Comparison of ENCODE assay signal across 17 cellular contexts in genomic region chr10:34249634-34250033, GRCh38.
A peak's percentile ranks its signal among the peaks of the same experiment; 100 is the strongest.
DNase-seq lines count a peak whose midpoint lies in the region; ATAC-seq, FAIRE-seq and TF ChIP-seq lines count a peak whose summit lies in the region.
"Had no signal": no experiment of that assay in that cellular context is flagged by ENCODE, and none has a peak within 500 bp of the region (broad histone marks: within the 10 kb centered on the region; RNA-seq: fewer than 3 reads in every experiment).

No MANE protein-coding gene starts in this region.

- no peak overlapping the region for H3K4me3 ChIP-seq in A673 (ENCODE audit: low read depth, low read length, poor library complexity, severe bottlenecking)
- no peak overlapping the region for H3K4me3 ChIP-seq in GM12865 (ENCODE audit: low read depth, low read length)
- H3K4me3 ChIP-seq in bronchial epithelial cell (ENCODE audit: low read depth, low read length) = no peak overlapping the region
- H3K4me3 ChIP-seq: sigmoid colon had no signal

- no peak for FAIRE-seq in bronchial epithelial cell (lab: Jason Lieb, UNC)
- FAIRE-seq: frontal cortex, RCC 7860 had no signal

- H3K27me3 ChIP-seq in A673 (replicated peaks; ENCODE audit: insufficient read depth, low read depth, low read length, poor library complexity) (no peaks in the 10 kb centered on the region), bronchial epithelial cell (ENCODE audit: control insufficient read depth, insufficient read depth, low read length) (no peaks in the 10 kb centered on the region)
- H3K27me3 ChIP-seq: sigmoid colon had no signal

- peaks cover under 1% of the 10 kb centered on the region for H3K4me1 ChIP-seq in A673 (ENCODE audit: insufficient read depth, low read length, poor library complexity, severe bottlenecking)

- TF ChIP-seq CTCF in A673 (conservative IDR thresholded peaks at IDR 0.05; ENCODE audit: low read depth, low read length) (peak; percentile 23; the same call in 1 of the 2 replicates), GM12865 (IDR thresholded peaks at IDR 0.05; ENCODE audit: insufficient read depth, low read depth, low read length, missing control alignments) (no peak), bronchial epithelial cell (IDR thresholded peaks at IDR 0.05; ENCODE audit: insufficient read depth, low read length, severe bottlenecking) (peak; percentile 14)

- DNase-seq in A673 (ENCODE audit: low spot score) = no peak
- DNase-seq in GM12865 (ENCODE audit: low read depth) = peak; percentile 29
- peak; percentile 19 for DNase-seq in NAMALWA (ENCODE audit: low spot score)
- no peak for DNase-seq in bronchial epithelial cell (ENCODE audit: low read depth)
- no peak for DNase-seq in stimulated activated naive CD8-positive, alpha-beta T cell treated with anti-CD3 and anti-CD28 coated beads, Interleukin-15, Interleukin-2, amounts not matched to agents 100 U/mL and 50 U/mL, for 24 hours
- DNase-seq in middle frontal gyrus (ENCODE audit: extremely low spot score, low spot score) = no peak
- DNase-seq in AG20443 (ENCODE audit: low spot score) = no peak
- DNase-seq in amygdala (lab: John Stamatoyannopoulos, UW) = no peak
- DNase-seq: CD4-positive, CD25-positive, alpha-beta regulatory T cell; dermis blood vessel endothelial cell; HCEC 1CT; IMR-90; left colon; naive thymus-derived CD8-positive, alpha-beta T cell; sigmoid colon had no signal

- no peaks in the 10 kb centered on the region for H3K36me3 ChIP-seq in A673 (ENCODE audit: insufficient read depth, low read length, poor library complexity, severe bottlenecking)
- no peaks in the 10 kb centered on the region for H3K36me3 ChIP-seq in bronchial epithelial cell (ENCODE audit: control insufficient read depth, insufficient read depth, low read length)

- no peak overlapping the region for H3K27ac ChIP-seq in A673 (ENCODE audit: low read depth, low read length, poor library complexity, severe bottlenecking)
- H3K27ac ChIP-seq: sigmoid colon had no signal

- intact Hi-C loops in A673 (cut with micrococcal nuclease; ENCODE audit: unreplicated experiment) = loop anchor here (10.0 kb wide), 1 partner anchor 255 kb away; no protein-coding TSS in a partner anchor

- H3K9me3 ChIP-seq in A673 (ENCODE audit: low read depth, low read length, poor library complexity, severe bottlenecking) = no peaks in the 10 kb centered on the region
- H3K9me3 ChIP-seq: sigmoid colon had no signal

- no peak for ATAC-seq in stimulated activated naive CD8-positive, alpha-beta T cell treated with anti-CD3 and anti-CD28 coated beads, Interleukin-15, Interleukin-2, amounts not matched to agents 100 U/mL and 50 U/mL, for 24 hours
- ATAC-seq: left colon; naive thymus-derived CD8-positive, alpha-beta T cell had no signal

- no TSS peak for BruUV-seq in A673 (replicated peaks; lab: Mats Ljungman, UMichigan)

- CTCF ChIA-PET in A673 (lab: Charles Lee) = no interaction called here

- POLR2A ChIA-PET in A673 (lab: Charles Lee; ENCODE audit: low non-redundant PET) = no interaction called here

Comparison
In these comparisons a context has a peak if more than half of its experiments do, and no peak if none do; other contexts are left out.
1. DNase-seq: peak in GM12865 (single experiment) and NAMALWA (single experiment); none in A673 (single experiment), bronchial epithelial cell (single experiment), stimulated activated naive CD8-positive, alpha-beta T cell treated with anti-CD3 and anti-CD28 coated beads, Interleukin-15, Interleukin-2, amounts not matched to agents 100 U/mL and 50 U/mL, for 24 hours (single experiment), middle frontal gyrus (single experiment), AG20443 (single experiment) and amygdala (0 of 56).